In genomic region chr15:31376511-31376910, GRCh38 we compare ENCODE assay signal across 17 cellular contexts. TPM values are rescaled to one million over a fixed set of nuclear protein-coding genes. Genes with fewer than 3 reads are reported as not detected.
DNase-seq lines count a peak whose midpoint lies in the region; ATAC-seq and TF ChIP-seq lines count a peak whose summit lies in the region.
"Had no signal": no experiment of that assay in that cellular context is flagged by ENCODE, and none has a peak within 500 bp of the region (broad histone marks: within the 10 kb centered on the region; RNA-seq: fewer than 3 reads in every experiment).

No MANE protein-coding gene starts in this region.

- H3K27me3 Mint-ChIP-seq in activated T-cell treated with anti-CD3 and anti-CD28 coated beads, Interleukin-2, amount 50 U/mL, for 24 hours, result no peaks in the 10 kb centered on the region
- no peaks in the 10 kb centered on the region for H3K27me3 Mint-ChIP-seq in activated T-helper 1 cell treated with anti-CD3 and anti-CD28 coated beads, Interleukin-12 subunit alpha, Interleukin-12 subunit beta, Interleukin-2, Interleukin-4 antibody, amounts not matched to agents 30 ng/mL and 10 ng/mL and 1 ng/mL, durations not matched to agents 14 hours and 24 hours and 36 hours (ENCODE audit: insufficient read depth)
- H3K27me3 Mint-ChIP-seq in memory B cell, result no peaks in the 10 kb centered on the region
- H3K27me3 Mint-ChIP-seq: brain; stimulated activated memory B cell treated with anti-CD40 and anti-IgM and Interleukin-4, amounts not matched to agents 10 μg/mL and 1 μg/mL and 100 μg/mL, for 72 hours had no signal

- H3K36me3 ChIP-seq in transverse colon, result peaks cover 0 to 12% (median 5%) of the 10 kb centered on the region in 4 donors
- no peaks in the 10 kb centered on the region for H3K36me3 ChIP-seq in PC-9 (ENCODE audit: low read depth)

- peak; percentile 4 for TF ChIP-seq POLR2A in transverse colon (IDR thresholded peaks at IDR 0.05)

- TF ChIP-seq CTCF in transverse colon (IDR thresholded peaks at IDR 0.05) (no peak), PC-9 (conservative IDR thresholded peaks at IDR 0.05) (no peak)

- H3K9me3 Mint-ChIP-seq in activated T-cell treated with anti-CD3 and anti-CD28 coated beads, Interleukin-2, amount 50 U/mL, for 24 hours, result no peaks in the 10 kb centered on the region
- no peaks in the 10 kb centered on the region for H3K9me3 Mint-ChIP-seq in activated T-helper 1 cell treated with anti-CD3 and anti-CD28 coated beads, Interleukin-12 subunit alpha, Interleukin-12 subunit beta, Interleukin-2, Interleukin-4 antibody, amounts not matched to agents 30 ng/mL and 10 ng/mL and 1 ng/mL, durations not matched to agents 14 hours and 24 hours and 36 hours
- peaks cover 3% of the 10 kb centered on the region for H3K9me3 Mint-ChIP-seq in memory B cell
- H3K9me3 Mint-ChIP-seq: stimulated activated memory B cell treated with anti-CD40 and anti-IgM and Interleukin-4, amounts not matched to agents 10 μg/mL and 1 μg/mL and 100 μg/mL, for 72 hours had no signal

- DNase-seq in activated T-cell treated with anti-CD3 and anti-CD28 coated beads, Interleukin-2, amount 50 U/mL, for 24 hours, result no peak
- DNase-seq in activated T-cell treated with anti-CD3 and anti-CD28 coated beads, Interleukin-2, amount 50 U/mL, for 48 hours, result no peak
- no peak for DNase-seq in activated T-helper 1 cell treated with anti-CD3 and anti-CD28 coated beads, Interleukin-12 subunit alpha, Interleukin-12 subunit beta, Interleukin-2, Interleukin-4 antibody, amounts not matched to agents 30 ng/mL and 10 ng/mL and 1 ng/mL, durations not matched to agents 14 hours and 24 hours and 36 hours (ENCODE audit: low spot score)
- DNase-seq in memory B cell (ENCODE audit: low spot score in 2 of 2) (no peak), transverse colon (peak; percentile 57), PC-9 (no peak), NK-92 (lab: John Stamatoyannopoulos, UW; ENCODE audit: unreplicated experiment) (no peak), NCI-H524 (lab: John Stamatoyannopoulos, UW) (no peak)
- DNase-seq: activated effector memory CD4-positive, alpha-beta T cell treated with anti-CD3 and anti-CD28 coated beads, Interleukin-2, amount 50 U/mL, for 16 hours; dermis blood vessel endothelial cell; NCI-H774 had no signal

- H3K4me3 Mint-ChIP-seq in activated T-cell treated with anti-CD3 and anti-CD28 coated beads, Interleukin-2, amount 50 U/mL, for 24 hours, result no peak overlapping the region
- no peak overlapping the region for H3K4me3 Mint-ChIP-seq in activated T-helper 1 cell treated with anti-CD3 and anti-CD28 coated beads, Interleukin-12 subunit alpha, Interleukin-12 subunit beta, Interleukin-2, Interleukin-4 antibody, amounts not matched to agents 30 ng/mL and 10 ng/mL and 1 ng/mL, durations not matched to agents 14 hours and 24 hours and 36 hours
- H3K4me3 Mint-ChIP-seq in memory B cell, result no peak overlapping the region
- H3K4me3 Mint-ChIP-seq: brain; nephron; stimulated activated memory B cell treated with anti-CD40 and anti-IgM and Interleukin-4, amounts not matched to agents 10 μg/mL and 1 μg/mL and 100 μg/mL, for 72 hours had no signal

- WGBS in transverse colon (ENCODE audit: low coverage in 1 of 2), 2 donors, result 70 to 74% methylated on average over 9 to 11 of the region's 11 CpGs

- H3K27ac Mint-ChIP-seq in activated T-cell treated with anti-CD3 and anti-CD28 coated beads, Interleukin-2, amount 50 U/mL, for 24 hours, result peak overlapping the region; percentile 80
- peak overlapping the region; percentile 40 for H3K27ac Mint-ChIP-seq in activated T-helper 1 cell treated with anti-CD3 and anti-CD28 coated beads, Interleukin-12 subunit alpha, Interleukin-12 subunit beta, Interleukin-2, Interleukin-4 antibody, amounts not matched to agents 30 ng/mL and 10 ng/mL and 1 ng/mL, durations not matched to agents 14 hours and 24 hours and 36 hours
- peak overlapping the region; percentile 63 for H3K27ac Mint-ChIP-seq in memory B cell
- H3K27ac Mint-ChIP-seq: stimulated activated memory B cell treated with anti-CD40 and anti-IgM and Interleukin-4, amounts not matched to agents 10 μg/mL and 1 μg/mL and 100 μg/mL, for 72 hours had no signal

- TF ChIP-seq EP300 in transverse colon (IDR thresholded peaks at IDR 0.05; ENCODE audit: low read depth), result no peak

- no peaks in the 10 kb centered on the region for H3K79me2 ChIP-seq in PC-9 (ENCODE audit: low read depth)

- H3F3A ChIP-seq in PC-9 (ENCODE audit: insufficient read depth, low read depth), result no peaks in the 10 kb centered on the region

- H3K4me3 ChIP-seq in transverse colon, result no peak overlapping the region
- no peak overlapping the region for H3K4me3 ChIP-seq in PC-9
- H3K4me3 ChIP-seq: A549, gastroesophageal sphincter had no signal

- no peak overlapping the region for H3K4me2 ChIP-seq in PC-9
- H3K4me2 ChIP-seq: A549 had no signal

- ATAC-seq in memory B cell (ENCODE audit: low read depth), result no peak
- ATAC-seq: A549; gastroesophageal sphincter; SK-N-SH treated with all-trans-retinoic acid at 6 μM for 48 hours; stimulated activated memory B cell treated with anti-CD40 and anti-IgM and Interleukin-4, amounts not matched to agents 10 μg/mL and 1 μg/mL and 100 μg/mL, for 72 hours had no signal

- H3K4me1 ChIP-seq in transverse colon (peaks cover 18 to 73% (median 47%) of the 10 kb centered on the region in 4 donors), PC-9 (replicated peaks; ENCODE audit: insufficient read depth) (no peaks in the 10 kb centered on the region)

- H3K27ac ChIP-seq in transverse colon (peak overlapping the region; percentile 60 to 75 (median 69)), PC-9 (no peak overlapping the region)
- H3K27ac ChIP-seq: A549 had no signal

- no TSS peak for BruUV-seq in PC-9 (replicated peaks; lab: Mats Ljungman, UMichigan)

- H3K9me2 ChIP-seq in PC-9 (ENCODE audit: insufficient read depth), result no peaks in the 10 kb centered on the region

- in situ Hi-C loops in transverse colon (cut with MboI; ENCODE audit: low pct_ligation_motif_present in 1 of 4, low pct_unique_long_range_greater_than_20kb in 1 of 4, low sequenced_read_pairs in 3 of 4), result no loop called here

- peaks cover 70% of the 10 kb centered on the region for H3K4me1 Mint-ChIP-seq in activated T-cell treated with anti-CD3 and anti-CD28 coated beads, Interleukin-2, amount 50 U/mL, for 24 hours (ENCODE audit: low read depth)
- peaks cover 30% of the 10 kb centered on the region for H3K4me1 Mint-ChIP-seq in activated T-helper 1 cell treated with anti-CD3 and anti-CD28 coated beads, Interleukin-12 subunit alpha, Interleukin-12 subunit beta, Interleukin-2, Interleukin-4 antibody, amounts not matched to agents 30 ng/mL and 10 ng/mL and 1 ng/mL, durations not matched to agents 14 hours and 24 hours and 36 hours (ENCODE audit: low read depth)
- H3K4me1 Mint-ChIP-seq in memory B cell, result peaks cover 18% of the 10 kb centered on the region

- CTCF ChIA-PET in PC-9 (lab: Charles Lee), result no interaction called here

- H3K27me3 ChIP-seq in transverse colon (no peaks in the 10 kb centered on the region), PC-9 (ENCODE audit: insufficient read depth, low read depth) (peaks cover 67% of the 10 kb centered on the region)
- H3K27me3 ChIP-seq: gastroesophageal sphincter had no signal

- peaks cover 94% of the 10 kb centered on the region for H3K36me3 Mint-ChIP-seq in activated T-cell treated with anti-CD3 and anti-CD28 coated beads, Interleukin-2, amount 50 U/mL, for 24 hours (ENCODE audit: low read depth)
- H3K36me3 Mint-ChIP-seq in activated T-helper 1 cell treated with anti-CD3 and anti-CD28 coated beads, Interleukin-12 subunit alpha, Interleukin-12 subunit beta, Interleukin-2, Interleukin-4 antibody, amounts not matched to agents 30 ng/mL and 10 ng/mL and 1 ng/mL, durations not matched to agents 14 hours and 24 hours and 36 hours (ENCODE audit: low read depth), result peaks cover 45% of the 10 kb centered on the region
- H3K36me3 Mint-ChIP-seq in memory B cell, result peaks cover 17% of the 10 kb centered on the region

- H4K20me1 ChIP-seq in PC-9 (ENCODE audit: insufficient read depth), result no peaks in the 10 kb centered on the region

- H2AFZ ChIP-seq in PC-9, result no peak overlapping the region

- H3K9me3 ChIP-seq in transverse colon (no peaks in the 10 kb centered on the region), PC-9 (ENCODE audit: insufficient read depth, low read depth) (no peaks in the 10 kb centered on the region)
- H3K9me3 ChIP-seq: A549, gastroesophageal sphincter had no signal

- intact Hi-C loops in activated T-helper 1 cell treated with anti-CD3 and anti-CD28 coated beads, Interleukin-12 subunit alpha, Interleukin-12 subunit beta, Interleukin-2, Interleukin-4 antibody, amounts not matched to agents 30 ng/mL and 10 ng/mL and 1 ng/mL, durations not matched to agents 14 hours and 24 hours and 36 hours (cut with micrococcal nuclease), result no loop called here
- intact Hi-C loops in transverse colon (cut with DNase I; ENCODE audit: low total_unique reads) (no loop called here), PC-9 (cut with micrococcal nuclease; ENCODE audit: unreplicated experiment) (no loop called here)

- POLR2A ChIA-PET in PC-9 (lab: Charles Lee; ENCODE audit: unreplicated experiment), result no interaction called here

RNA-seq across cellular contexts. Expression of gene KLF13, which starts 49.9 kb away (rescaled TPM):
- 129 and 137 TPM in 2 replicates for total RNA-seq in activated T-helper 1 cell treated with anti-CD3 and anti-CD28 coated beads, Interleukin-12 subunit alpha, Interleukin-12 subunit beta, Interleukin-2, Interleukin-4 antibody, amounts not matched to agents 30 ng/mL and 10 ng/mL and 1 ng/mL, durations not matched to agents 14 hours and 24 hours and 36 hours
- total RNA-seq in transverse colon (10 to 100 TPM; 39.0 to 81.2 (median 68.8) TPM), PC-9 (2021) (2.5 and 3.4 TPM in 2 replicates)
